ENCODE assay signal across 32 cellular contexts in the genomic region with DNA sequence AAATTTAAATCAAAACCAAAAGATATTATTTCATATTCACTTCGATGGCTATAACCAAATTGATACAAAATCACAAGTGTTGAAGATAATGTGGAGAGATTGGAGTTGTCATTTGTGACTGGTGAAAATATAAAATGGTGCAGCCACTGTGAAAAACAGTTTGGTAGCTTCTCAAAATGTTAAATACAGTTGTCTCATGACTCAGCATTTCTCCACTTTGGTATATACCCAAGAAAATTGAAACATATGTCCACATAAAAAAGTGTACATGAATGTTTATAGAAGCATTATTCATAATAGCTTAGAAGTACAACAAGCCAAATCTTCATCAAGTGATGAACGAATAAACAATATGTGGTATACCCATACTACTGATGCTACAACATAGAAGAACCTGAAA.
"Had no signal": no experiment of that assay in that cellular context is flagged by ENCODE, and none has a peak within 500 bp of the region (broad histone marks: within the 10 kb centered on the region; RNA-seq: fewer than 3 reads in every experiment).

No MANE protein-coding gene starts in this region.

- H3K27me3 Mint-ChIP-seq: activated CD4-positive, alpha-beta T cell treated with anti-CD3 and anti-CD28 coated beads, Interleukin-2, amount 10 ng/mL, durations not matched to agents 7 days and 5 days; activated CD8-positive, alpha-beta T cell treated with anti-CD3 and anti-CD28 coated beads for 36 hours; activated naive CD8-positive, alpha-beta T cell; activated T-helper 17 cell treated with anti-CD3 and anti-CD28 coated beads, Interleukin-2, amount 50 U/mL, for 72 hours; T-helper 17 cell had no signal

- H3K4me3 Mint-ChIP-seq: activated CD4-positive, alpha-beta T cell treated with anti-CD3 and anti-CD28 coated beads, Interleukin-2, amount 10 ng/mL, durations not matched to agents 7 days and 5 days; activated CD8-positive, alpha-beta T cell treated with anti-CD3 and anti-CD28 coated beads for 36 hours; activated naive CD8-positive, alpha-beta T cell; activated T-cell treated with anti-CD3 and anti-CD28 coated beads, Interleukin-2, amount 50 U/mL, for 4 hours; activated T-helper 17 cell treated with anti-CD3 and anti-CD28 coated beads, Interleukin-2, amount 50 U/mL, for 72 hours; T-helper 17 cell; T-helper 2 cell treated with Interferon-gamma antibody and Interleukin-4, amounts not matched to agents 5 μg/mL and 100 μg/mL, for 36 hours; WTC11 had no signal

- H3K27ac Mint-ChIP-seq: activated CD4-positive, alpha-beta T cell treated with anti-CD3 and anti-CD28 coated beads, Interleukin-2, amount 10 ng/mL, durations not matched to agents 7 days and 5 days; activated CD8-positive, alpha-beta T cell treated with anti-CD3 and anti-CD28 coated beads for 36 hours; activated naive CD8-positive, alpha-beta T cell; activated T-helper 17 cell treated with anti-CD3 and anti-CD28 coated beads, Interleukin-2, amount 50 U/mL, for 72 hours; T-helper 17 cell; T-helper 2 cell treated with Interferon-gamma antibody and Interleukin-4, amounts not matched to agents 5 μg/mL and 100 μg/mL, for 36 hours; WTC11 had no signal

- ATAC-seq: activated CD8-positive, alpha-beta T cell treated with anti-CD3 and anti-CD28 coated beads for 36 hours; activated T-cell treated with anti-CD3 and anti-CD28 coated beads, Interleukin-2, amount 50 U/mL, for 4 hours; activated T-helper 17 cell treated with anti-CD3 and anti-CD28 coated beads, Interleukin-2, amount 50 U/mL, for 72 hours; body of pancreas; T-helper 17 cell; WTC11 had no signal

- DNase-seq: activated CD4-positive, alpha-beta T cell treated with anti-CD3 and anti-CD28 coated beads for 1 hour; activated CD4-positive, alpha-beta T cell treated with anti-CD3 and anti-CD28 coated beads for 4 hours; activated CD4-positive, alpha-beta T cell treated with anti-CD3 and anti-CD28 coated beads, Interleukin-2, amount 10 ng/mL, durations not matched to agents 7 days and 5 days; activated CD4-positive, alpha-beta T cell treated with anti-CD3 and anti-CD28 coated beads, Interleukin-2, amount 50 U/mL, for 4 hours; activated CD8-positive, alpha-beta memory T cell treated with anti-CD3 and anti-CD28 coated beads for 24 hours; activated CD8-positive, alpha-beta T cell treated with anti-CD3 and anti-CD28 coated beads for 36 hours; activated effector memory CD4-positive, alpha-beta T cell treated with Interleukin-2 at 50 U/mL for 16 hours; activated gamma-delta T cell treated with Interleukin-2 at 50 U/mL for 16 hours; activated naive CD4-positive, alpha-beta T cell treated with anti-CD3 and anti-CD28 coated beads, Interleukin-2, amount 50 U/mL, for 16 hours; activated naive CD4-positive, alpha-beta T cell treated with Interleukin-2 at 50 U/mL for 16 hours; activated T-cell treated with anti-CD3 and anti-CD28 coated beads, Interleukin-2, amount 50 U/mL, for 4 hours; amygdala; aorta; body of pancreas; caudate nucleus; cortex of kidney; dermis blood vessel endothelial cell; effector CD8-positive, alpha-beta T cell; esophagus squamous epithelium; head of caudate nucleus; hippocampal formation; T-helper 17 cell; T1000 had no signal

- H3K9me3 ChIP-seq: body of pancreas, esophagus squamous epithelium had no signal

- H3K36me3 Mint-ChIP-seq: activated naive CD8-positive, alpha-beta T cell; WTC11 had no signal

- H3K27me3 ChIP-seq: body of pancreas, esophagus squamous epithelium had no signal

- H3K27ac ChIP-seq: body of pancreas, epithelial cell of prostate, esophagus squamous epithelium, VCaP had no signal

- FAIRE-seq: colon, endometrium, endothelial cell of umbilical vein had no signal

- H3K4me1 Mint-ChIP-seq: activated CD4-positive, alpha-beta T cell treated with anti-CD3 and anti-CD28 coated beads, Interleukin-2, amount 10 ng/mL, durations not matched to agents 7 days and 5 days; activated T-helper 17 cell treated with anti-CD3 and anti-CD28 coated beads, Interleukin-2, amount 50 U/mL, for 72 hours; T-helper 17 cell had no signal

- H3K4me1 ChIP-seq: body of pancreas, esophagus squamous epithelium had no signal

- H3K36me3 ChIP-seq: esophagus squamous epithelium had no signal

- H3K4me3 ChIP-seq: body of pancreas, esophagus squamous epithelium had no signal
